In the genomic region with DNA sequence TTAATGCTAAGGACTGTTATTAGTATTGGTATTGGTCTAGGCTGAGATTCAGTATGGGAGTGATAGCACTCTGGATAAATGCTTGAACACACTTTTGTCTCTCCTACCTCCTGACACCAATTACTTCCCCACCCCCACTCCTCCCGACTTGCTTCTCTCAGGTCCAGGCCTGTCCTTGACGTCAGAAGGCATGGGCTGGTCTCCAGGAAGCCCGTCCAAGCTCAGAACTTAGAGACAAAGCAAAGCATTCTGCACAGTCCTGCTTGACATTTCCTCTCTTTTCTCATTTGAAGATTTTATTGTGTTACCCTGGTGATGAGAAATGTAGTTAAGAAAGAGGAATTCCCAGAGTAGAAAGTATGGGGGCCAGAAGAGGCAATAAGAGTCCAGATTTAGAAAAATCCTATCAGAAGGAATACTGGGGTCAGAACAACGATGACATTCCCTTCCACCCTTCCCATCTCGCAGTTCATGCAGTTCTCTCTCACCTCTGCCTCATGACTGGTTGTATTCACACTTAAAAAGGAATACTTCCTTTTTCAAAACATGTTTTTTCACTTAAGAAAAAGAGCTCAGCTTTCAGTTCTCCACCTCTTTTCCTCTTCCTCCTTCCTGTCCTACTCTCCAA, we compare ENCODE assay signal across 10 cellular contexts. TPM values are rescaled to one million over a fixed set of nuclear protein-coding genes. Genes with fewer than 3 reads are reported as not detected.
DNase-seq lines count a peak whose midpoint lies in the region; ATAC-seq and TF ChIP-seq lines count a peak whose summit lies in the region.
"Had no signal": no experiment of that assay in that cellular context is flagged by ENCODE, and none has a peak within 500 bp of the region (broad histone marks: within the 10 kb centered on the region; RNA-seq: fewer than 3 reads in every experiment).

No MANE protein-coding gene starts in this region.

- H3K36me3 Mint-ChIP-seq in T-helper 17 cell (ENCODE audit: low read depth): no peaks in the 10 kb centered on the region
- H3K36me3 Mint-ChIP-seq in mesothelial cell of epicardium: no peaks in the 10 kb centered on the region

- ATAC-seq in T-helper 17 cell: no peak
- no peak for ATAC-seq in GM21367 (IDR thresholded peaks at IDR 0.05; ENCODE audit: unreplicated experiment)
- ATAC-seq in GM18867 (IDR thresholded peaks at IDR 0.05; ENCODE audit: unreplicated experiment): no peak
- ATAC-seq in HG02798 (IDR thresholded peaks at IDR 0.05; ENCODE audit: poor library complexity, unreplicated experiment): no peak

- H3K9me3 ChIP-seq in T-helper 17 cell (ENCODE audit: control insufficient read depth, low read length, poor library complexity, severe bottlenecking): no peaks in the 10 kb centered on the region
- H3K9me3 ChIP-seq in esophagus muscularis mucosa: no peaks in the 10 kb centered on the region
- no peaks in the 10 kb centered on the region for H3K9me3 ChIP-seq in thyroid gland
- H3K9me3 ChIP-seq: ascending aorta had no signal

- 20% methylated on average over 5 of the region's 5 CpGs for WGBS in esophagus muscularis mucosa
- WGBS in thyroid gland, 2 donors: 28 to 29% methylated on average over 5 of the region's 5 CpGs

- H3K9me3 Mint-ChIP-seq in mesothelial cell of epicardium: no peaks in the 10 kb centered on the region

- H3K36me3 ChIP-seq in esophagus muscularis mucosa (no peaks in the 10 kb centered on the region), thyroid gland (no peaks in the 10 kb centered on the region)
- H3K36me3 ChIP-seq: ascending aorta had no signal

- intact Hi-C loops in esophagus muscularis mucosa (cut with DNase I) (no loop called here), thyroid gland (cut with DNase I) (no loop called here)

- H3K27me3 ChIP-seq in esophagus muscularis mucosa: no peaks in the 10 kb centered on the region
- H3K27me3 ChIP-seq in thyroid gland: no peaks in the 10 kb centered on the region
- H3K27me3 ChIP-seq: ascending aorta had no signal

- DNase-seq in T-helper 17 cell (no peak), esophagus muscularis mucosa (ENCODE audit: extremely low spot score) (no peak), mesothelial cell of epicardium (ENCODE audit: low spot score in 2 of 2, unreplicated experiment in 2 of 2) (no peak), thyroid gland (peak; percentile 67 to 71), kidney tubule cell (ENCODE audit: low spot score) (no peak)
- DNase-seq: NCI-H748 treated with DMSO at 0.1 percent for 48 hours had no signal

- no peak for TF ChIP-seq EP300 in esophagus muscularis mucosa (IDR thresholded peaks at IDR 0.05)

- H3K4me1 Mint-ChIP-seq in T-helper 17 cell (peaks cover 10% of the 10 kb centered on the region), mesothelial cell of epicardium (peaks cover 7% of the 10 kb centered on the region)

- peaks cover 0 to 20% (median 12%) of the 10 kb centered on the region in 4 donors for H3K4me1 ChIP-seq in esophagus muscularis mucosa
- peaks cover 0 to 6% of the 10 kb centered on the region in 2 donors for H3K4me1 ChIP-seq in thyroid gland

- H3K4me3 Mint-ChIP-seq in T-helper 17 cell: no peak overlapping the region
- no peak overlapping the region for H3K4me3 Mint-ChIP-seq in mesothelial cell of epicardium

- TF ChIP-seq POLR2A in esophagus muscularis mucosa (IDR thresholded peaks at IDR 0.05; ENCODE audit: low read depth) (no peak), thyroid gland (IDR thresholded peaks at IDR 0.05) (no peak)

- peak overlapping the region; percentile 13 to 62 (median 52) for H3K27ac ChIP-seq in esophagus muscularis mucosa (replicated peaks in 1 of 4)
- peak overlapping the region in 1 of 3 donors; percentile 19 for H3K27ac ChIP-seq in thyroid gland
- H3K27ac ChIP-seq: ascending aorta had no signal

- H3K27ac Mint-ChIP-seq in T-helper 17 cell (peak overlapping the region; percentile 84), mesothelial cell of epicardium (peak overlapping the region; percentile 8)

- H3K4me3 ChIP-seq in esophagus muscularis mucosa: no peak overlapping the region
- no peak overlapping the region for H3K4me3 ChIP-seq in thyroid gland (replicated peaks in 1 of 3)
- H3K4me3 ChIP-seq: ascending aorta had no signal

- H3K27me3 Mint-ChIP-seq in T-helper 17 cell (peaks cover 10% of the 10 kb centered on the region), mesothelial cell of epicardium (ENCODE audit: low read depth) (no peaks in the 10 kb centered on the region)

- TF ChIP-seq CTCF in esophagus muscularis mucosa (IDR thresholded peaks at IDR 0.05): no peak
- no peak for TF ChIP-seq CTCF in mesothelial cell of epicardium (IDR thresholded peaks at IDR 0.05; ENCODE audit: unreplicated experiment)
- no peak for TF ChIP-seq CTCF in thyroid gland (IDR thresholded peaks at IDR 0.05)

RNA-seq across cellular contexts. Expression of a gene that starts 18.3 kb away (rescaled TPM):
- total RNA-seq in T-helper 17 cell: 1 to 10 TPM; 2.1 to 3.5 TPM
- total RNA-seq in esophagus muscularis mucosa: 10 to 100 TPM in 1 of 4 donors, 1 to 10 TPM in 3; 7.6 to 11.2 (median 9.0) TPM
- 3.7 to 4.3 TPM (median 4.1 TPM) in 3 replicates for total RNA-seq in mesothelial cell of epicardium
- total RNA-seq in thyroid gland: 10 to 100 TPM; 19.3 to 37.1 (median 21.3) TPM

Comparison
In these comparisons a context has a peak if more than half of its experiments do, and no peak if none do; other contexts are left out.
1. DNase-seq: peak in thyroid gland (2 of 2); none in T-helper 17 cell (0 of 3), esophagus muscularis mucosa (single experiment), mesothelial cell of epicardium (0 of 2) and kidney tubule cell (single experiment).